8 cellular contexts compared by ENCODE assay signal in genomic region chr2:130332271-130333073, GRCh38. TPM values are rescaled to one million over a fixed set of nuclear protein-coding genes. Genes with fewer than 3 reads are reported as not detected.
DNase-seq lines count a peak whose midpoint lies in the region; ATAC-seq and TF ChIP-seq lines count a peak whose summit lies in the region.

No MANE protein-coding gene starts in this region.

- H3K27ac ChIP-seq in coronary artery (no peak overlapping the region), right lobe of liver (no peak overlapping the region)

- H3K4me3 Mint-ChIP-seq in activated CD4-positive, alpha-beta T cell treated with anti-CD3 and anti-CD28 coated beads, Interleukin-2, amount 10 ng/mL, durations not matched to agents 7 days and 5 days = peak overlapping the region; percentile 48

- CTCF ChIA-PET in activated CD4-positive, alpha-beta T cell treated with anti-CD3 and anti-CD28 coated beads, Interleukin-2, amount 10 ng/mL, durations not matched to agents 7 days and 5 days (lab: Charles Lee) = interaction anchor here (0.9 to 2.1 kb wide), 6 partner anchors 10 to 449 kb away, joined by 3 to 16 read pairs (median 4); partner anchors contain the start of genes IMP4 and MZT2B

- peak; percentile 86 for TF ChIP-seq CTCF in coronary artery (IDR thresholded peaks at IDR 0.05)
- peak; percentile 85 to 96 (median 96) for TF ChIP-seq CTCF in right lobe of liver (IDR thresholded peaks at IDR 0.05)

- H3K27me3 ChIP-seq in right lobe of liver = no peaks in the 10 kb centered on the region

- TF ChIP-seq POLR2A in right lobe of liver (IDR thresholded peaks at IDR 0.05) = no peak

- peaks cover 0 to 3% (median 0%) of the 10 kb centered on the region in 4 donors for H3K4me1 ChIP-seq in right lobe of liver

- H3K36me3 ChIP-seq in right lobe of liver = no peaks in the 10 kb centered on the region

- WGBS in right lobe of liver (ENCODE audit: insufficient coverage, low coverage, low lambda C conversion rate, missing lambda C conversion rate) = 25% methylated on average over 28 of the region's 29 CpGs

- H3K4me3 ChIP-seq in coronary artery (peak overlapping the region; percentile 46), right lobe of liver (no peak overlapping the region)

- ATAC-seq in GM18502 (IDR thresholded peaks at IDR 0.05; ENCODE audit: poor library complexity, unreplicated experiment) (peak; percentile 64), HG03039 (IDR thresholded peaks at IDR 0.05; ENCODE audit: unreplicated experiment) (peak; percentile 72), right lobe of liver (peak; percentile 87 to 96 (median 90))

- H3K27me3 Mint-ChIP-seq in activated CD4-positive, alpha-beta T cell treated with anti-CD3 and anti-CD28 coated beads, Interleukin-2, amount 10 ng/mL, durations not matched to agents 7 days and 5 days = peaks cover 29% of the 10 kb centered on the region

- POLR2A ChIA-PET in activated CD4-positive, alpha-beta T cell treated with anti-CD3 and anti-CD28 coated beads, Interleukin-2, amount 10 ng/mL, durations not matched to agents 7 days and 5 days (lab: Charles Lee) = no interaction called here

- H3K9me3 Mint-ChIP-seq in activated CD4-positive, alpha-beta T cell treated with anti-CD3 and anti-CD28 coated beads, Interleukin-2, amount 10 ng/mL, durations not matched to agents 7 days and 5 days = no peaks in the 10 kb centered on the region

- no peak overlapping the region for H3K27ac Mint-ChIP-seq in activated CD4-positive, alpha-beta T cell treated with anti-CD3 and anti-CD28 coated beads, Interleukin-2, amount 10 ng/mL, durations not matched to agents 7 days and 5 days

- no peaks in the 10 kb centered on the region for H3K9me3 ChIP-seq in right lobe of liver

- no peaks in the 10 kb centered on the region for H3K36me3 Mint-ChIP-seq in activated CD4-positive, alpha-beta T cell treated with anti-CD3 and anti-CD28 coated beads, Interleukin-2, amount 10 ng/mL, durations not matched to agents 7 days and 5 days (ENCODE audit: low read depth)

- peaks cover 14% of the 10 kb centered on the region for H3K4me1 Mint-ChIP-seq in activated CD4-positive, alpha-beta T cell treated with anti-CD3 and anti-CD28 coated beads, Interleukin-2, amount 10 ng/mL, durations not matched to agents 7 days and 5 days

- peak; percentile 90 for DNase-seq in AG08395 (ENCODE audit: low spot score)
- DNase-seq in NCI-H2196 treated with DMSO at 0.1 percent for 48 hours (lab: John Stamatoyannopoulos, UW; ENCODE audit: unreplicated experiment) = peak; percentile 24
- DNase-seq in activated CD4-positive, alpha-beta T cell treated with anti-CD3 and anti-CD28 coated beads, Interleukin-2, amount 10 ng/mL, durations not matched to agents 7 days and 5 days = peak; percentile 70
- no peak for DNase-seq in coronary artery (ENCODE audit: low spot score)
- DNase-seq in right lobe of liver = peak; percentile 68 to 78 (median 75)
- peak; percentile 42 for DNase-seq in stimulated activated CD8-positive, alpha-beta memory T cell treated with anti-CD3 and anti-CD28 coated beads, Interleukin-12 subunit alpha, Interleukin-12 subunit beta, amount 100 ng/mL, for 24 hours (ENCODE audit: extremely low read depth)

- intact Hi-C loops in right lobe of liver (cut with DNase I) = loop anchor here in 1 of 2 donors (10.0 kb wide), 1 partner anchor 148 kb away; the partner anchor contains the start of genes MZT2B and SMPD4

RNA-seq across cellular contexts. Expression of gene IMP4, which starts 10.2 kb away (rescaled TPM):
- total RNA-seq in activated CD4-positive, alpha-beta T cell treated with anti-CD3 and anti-CD28 coated beads, Interleukin-2, amount 10 ng/mL, durations not matched to agents 7 days and 5 days = 10 to 100 TPM; 71.1 to 75.2 TPM
- 100 to 1,000 TPM in 2 of 6 experiments, 10 to 100 TPM in 4; 43.1 to 136 (median 56.7) TPM for total RNA-seq in right lobe of liver

RNA-seq across cellular contexts. Expression of gene PTPN18, which starts 23.4 kb away (rescaled TPM):
- total RNA-seq in activated CD4-positive, alpha-beta T cell treated with anti-CD3 and anti-CD28 coated beads, Interleukin-2, amount 10 ng/mL, durations not matched to agents 7 days and 5 days = 10 to 100 TPM; 88.2 to 89.2 TPM
- total RNA-seq in right lobe of liver = 10 to 100 TPM; 25.6 to 43.5 (median 30.3) TPM
